29 cellular contexts compared by ENCODE assay signal in the genomic region with DNA sequence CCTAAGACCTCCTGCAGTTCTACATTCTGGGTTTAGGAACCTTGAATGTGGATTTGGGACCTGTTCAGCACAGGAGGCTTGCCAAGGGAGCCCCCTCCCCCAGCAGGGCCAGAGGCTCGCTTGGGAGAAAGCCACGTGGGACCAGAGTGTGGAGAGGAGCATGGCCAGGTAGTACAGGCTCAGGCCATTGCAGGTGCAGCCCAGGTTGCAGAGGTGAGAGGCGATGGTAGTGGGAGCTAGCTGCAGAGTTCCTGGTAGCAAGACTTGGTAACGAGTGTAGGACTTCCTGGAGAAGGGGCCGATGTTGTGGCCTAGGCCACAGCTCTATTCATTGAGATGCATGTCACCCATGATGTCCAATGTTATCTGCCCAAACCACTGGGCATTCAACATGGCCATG. TPM values are rescaled to one million over a fixed set of nuclear protein-coding genes. Genes with fewer than 3 reads are reported as not detected.
DNase-seq lines count a peak whose midpoint lies in the region; ATAC-seq and TF ChIP-seq lines count a peak whose summit lies in the region.
"Had no signal": no experiment of that assay in that cellular context is flagged by ENCODE, and none has a peak within 500 bp of the region (broad histone marks: within the 10 kb centered on the region; RNA-seq: fewer than 3 reads in every experiment).

No MANE protein-coding gene starts in this region.

- H3K56ac ChIP-seq in H9 (ENCODE audit: insufficient read length, low read depth, low read length) = no peak overlapping the region

- H2BK5ac ChIP-seq in H9 (ENCODE audit: insufficient read length, low read length) = no peak overlapping the region

- intact Hi-C loops in activated T-helper 1 cell treated with anti-CD3 and anti-CD28 coated beads, Interleukin-12 subunit alpha, Interleukin-12 subunit beta, Interleukin-2, Interleukin-4 antibody, amounts not matched to agents 30 ng/mL and 10 ng/mL and 1 ng/mL, durations not matched to agents 14 hours and 24 hours and 36 hours (cut with micrococcal nuclease) = no loop called here

- WGBS in H9 (ENCODE audit: extremely low coverage, insufficient read length, low lambda C conversion rate) = no CpG with 5 or more reads among the region's 5 CpGs

- no peak overlapping the region for H3K27ac ChIP-seq in H9 (ENCODE audit: insufficient read length, low read depth, low read length)
- H3K27ac ChIP-seq: C4-2B, PC-9, SJSA1 had no signal

- H2AFZ ChIP-seq in H9 (ENCODE audit: low read length) = no peak overlapping the region
- H2AFZ ChIP-seq: PC-9 had no signal

- no peaks in the 10 kb centered on the region for H3K27me3 ChIP-seq in H9 (ENCODE audit: insufficient read depth, low read length)
- H3K27me3 ChIP-seq: SJSA1 had no signal

- no peak overlapping the region for H3K4me2 ChIP-seq in H9 (ENCODE audit: insufficient read depth, insufficient read length, low read length)
- H3K4me2 ChIP-seq: PC-9 had no signal

- H4K20me1 ChIP-seq in H9 (ENCODE audit: control insufficient read depth, insufficient read depth, insufficient read length) = no peaks in the 10 kb centered on the region

- H3K27ac Mint-ChIP-seq in H9 = peak overlapping the region in 2 of 3 experiments; percentile 48 to 90; a peak in 3 of 7 replicates
- H3K27ac Mint-ChIP-seq in activated T-helper 1 cell treated with anti-CD3 and anti-CD28 coated beads, Interleukin-12 subunit alpha, Interleukin-12 subunit beta, Interleukin-2, Interleukin-4 antibody, amounts not matched to agents 30 ng/mL and 10 ng/mL and 1 ng/mL, durations not matched to agents 14 hours and 24 hours and 36 hours = peak overlapping the region; percentile 21
- H3K27ac Mint-ChIP-seq: B cell; CD8-positive, alpha-beta T cell had no signal

- no peak overlapping the region for H3K9ac ChIP-seq in H9 (ENCODE audit: extremely low read depth, insufficient read length, low read length)

- no peak overlapping the region for H2BK12ac ChIP-seq in H9 (ENCODE audit: insufficient read length, low read depth, low read length)

- peak; percentile 10 for ATAC-seq in left lobe of liver
- no peak for ATAC-seq in HG03439 (IDR thresholded peaks at IDR 0.05; ENCODE audit: unreplicated experiment)
- ATAC-seq: CD8-positive, alpha-beta T cell had no signal

- no peak overlapping the region for H3K4ac ChIP-seq in H9 (ENCODE audit: low read depth, low read length)

- no peak overlapping the region for H4K5ac ChIP-seq in H9 (ENCODE audit: insufficient read length, low read depth, low read length)

- no peak overlapping the region for H3K14ac ChIP-seq in H9 (ENCODE audit: insufficient read depth, low read length)

- H2BK20ac ChIP-seq in H9 (ENCODE audit: low read depth, low read length, poor library complexity, severe bottlenecking) = no peak overlapping the region

- DNase-seq in H9 (no peak), left lobe of liver (ENCODE audit: low spot score) (no peak), KG1 (lab: John Stamatoyannopoulos, UW) (no peak), NCI-H69 (lab: John Stamatoyannopoulos, UW) (no peak)
- no peak for DNase-seq in activated T-helper 1 cell treated with anti-CD3 and anti-CD28 coated beads, Interleukin-12 subunit alpha, Interleukin-12 subunit beta, Interleukin-2, Interleukin-4 antibody, amounts not matched to agents 30 ng/mL and 10 ng/mL and 1 ng/mL, durations not matched to agents 14 hours and 24 hours and 36 hours (ENCODE audit: low spot score)
- no peak for DNase-seq in activated effector memory CD4-positive, alpha-beta T cell treated with Interleukin-2 at 50 U/mL for 16 hours
- DNase-seq: Caco-2; CD8-positive, alpha-beta T cell; DMS 273 treated with DMSO at 0.1 percent for 48 hours; DMS79; EL; GDM1; HCEC 1CT; MV-4-11; NCI-H1105; NCI-H1436 treated with DMSO at 0.1 percent for 48 hours; NCI-H187 treated with DMSO at 0.1 percent for 48 hours; NCI-H2107; NCI-H524; NCI-H774; PC-9; Right ventricle myocardium superior had no signal

- peaks cover 0 to 3% of the 10 kb centered on the region in 2 experiments; a peak in 2 of 5 replicates for H3K9me3 Mint-ChIP-seq in H9
- H3K9me3 Mint-ChIP-seq in activated T-helper 1 cell treated with anti-CD3 and anti-CD28 coated beads, Interleukin-12 subunit alpha, Interleukin-12 subunit beta, Interleukin-2, Interleukin-4 antibody, amounts not matched to agents 30 ng/mL and 10 ng/mL and 1 ng/mL, durations not matched to agents 14 hours and 24 hours and 36 hours = no peaks in the 10 kb centered on the region
- H3K9me3 Mint-ChIP-seq: CD8-positive, alpha-beta T cell had no signal

- no peak overlapping the region for H4K91ac ChIP-seq in H9 (ENCODE audit: insufficient read length, low read depth, low read length)

- no peak overlapping the region for H3K23ac ChIP-seq in H9 (ENCODE audit: insufficient read length, low read depth, low read length)

- no peak for TF ChIP-seq CTCF in H9 (conservative IDR thresholded peaks at IDR 0.05)

- peaks cover 12 to 38% (median 28%) of the 10 kb centered on the region in 3 experiments; a peak in 6 of 7 replicates for H3K36me3 Mint-ChIP-seq in H9 (ENCODE audit: insufficient read depth in 1 of 3, low read depth in 3 of 3)
- H3K36me3 Mint-ChIP-seq in activated T-helper 1 cell treated with anti-CD3 and anti-CD28 coated beads, Interleukin-12 subunit alpha, Interleukin-12 subunit beta, Interleukin-2, Interleukin-4 antibody, amounts not matched to agents 30 ng/mL and 10 ng/mL and 1 ng/mL, durations not matched to agents 14 hours and 24 hours and 36 hours (ENCODE audit: low read depth) = peaks cover 11% of the 10 kb centered on the region

- 0 out of 4 replicates have a peak, but pooled peaks cover 0 to 3% of the 10 kb centered on the region in 2 experiments for H3K4me1 Mint-ChIP-seq in H9
- no peaks in the 10 kb centered on the region for H3K4me1 Mint-ChIP-seq in activated T-helper 1 cell treated with anti-CD3 and anti-CD28 coated beads, Interleukin-12 subunit alpha, Interleukin-12 subunit beta, Interleukin-2, Interleukin-4 antibody, amounts not matched to agents 30 ng/mL and 10 ng/mL and 1 ng/mL, durations not matched to agents 14 hours and 24 hours and 36 hours (ENCODE audit: low read depth)
- H3K4me1 Mint-ChIP-seq: B cell had no signal

- H3K27me3 Mint-ChIP-seq in H9 (ENCODE audit: low read depth) = peaks cover 2% of the 10 kb centered on the region; the same call in 1 of the 2 replicates
- H3K27me3 Mint-ChIP-seq in activated T-helper 1 cell treated with anti-CD3 and anti-CD28 coated beads, Interleukin-12 subunit alpha, Interleukin-12 subunit beta, Interleukin-2, Interleukin-4 antibody, amounts not matched to agents 30 ng/mL and 10 ng/mL and 1 ng/mL, durations not matched to agents 14 hours and 24 hours and 36 hours (ENCODE audit: insufficient read depth) = peaks cover under 1% of the 10 kb centered on the region
- H3K27me3 Mint-ChIP-seq: B cell had no signal

- H3T11ph ChIP-seq in H9 (ENCODE audit: low read length) = no peak overlapping the region

- no peaks in the 10 kb centered on the region for H3K23me2 ChIP-seq in H9 (ENCODE audit: insufficient read length, low read depth, low read length, poor library complexity, severe bottlenecking)

- H3K9me3 ChIP-seq in H9 (ENCODE audit: control insufficient read depth, low read depth, low read length) = no peaks in the 10 kb centered on the region
- H3K9me3 ChIP-seq: Caco-2, SJSA1 had no signal

- no peak overlapping the region for H2AK5ac ChIP-seq in H9 (ENCODE audit: insufficient read length, low read length)

- H2BK120ac ChIP-seq in H9 (ENCODE audit: low read depth, low read length, poor library complexity, severe bottlenecking) = no peak overlapping the region

- no peak overlapping the region for H4K8ac ChIP-seq in H9 (replicated peaks; ENCODE audit: insufficient read length, low read depth, low read length)

- no peaks in the 10 kb centered on the region for H3K79me1 ChIP-seq in H9 (ENCODE audit: insufficient read depth, low read depth, low read length, poor library complexity, severe bottlenecking)

- no peaks in the 10 kb centered on the region for H3K4me1 ChIP-seq in H9 (ENCODE audit: insufficient read depth, low read length)
- H3K4me1 ChIP-seq: Caco-2, SJSA1 had no signal

- no peak overlapping the region for H3K18ac ChIP-seq in H9 (ENCODE audit: insufficient read length, low read depth, low read length)

- H3K79me2 ChIP-seq in H9 (ENCODE audit: insufficient read depth, low read length) = no peaks in the 10 kb centered on the region

- H3K4me3 Mint-ChIP-seq in H9 = no peak overlapping the region
- no peak overlapping the region for H3K4me3 Mint-ChIP-seq in activated T-helper 1 cell treated with anti-CD3 and anti-CD28 coated beads, Interleukin-12 subunit alpha, Interleukin-12 subunit beta, Interleukin-2, Interleukin-4 antibody, amounts not matched to agents 30 ng/mL and 10 ng/mL and 1 ng/mL, durations not matched to agents 14 hours and 24 hours and 36 hours
- H3K4me3 Mint-ChIP-seq: B cell; CD8-positive, alpha-beta T cell had no signal

- H2BK15ac ChIP-seq in H9 (ENCODE audit: low read depth, low read length) = no peak overlapping the region

RNA-seq across cellular contexts. Expression of gene PARS2, which starts 20.5 kb away (rescaled TPM):
- total RNA-seq in H9 (2021) (10.2 and 10.6 TPM in 2 replicates), left lobe of liver (4.3 TPM)
- 5.9 and 6.7 TPM in 2 replicates for total RNA-seq in activated T-helper 1 cell treated with anti-CD3 and anti-CD28 coated beads, Interleukin-12 subunit alpha, Interleukin-12 subunit beta, Interleukin-2, Interleukin-4 antibody, amounts not matched to agents 30 ng/mL and 10 ng/mL and 1 ng/mL, durations not matched to agents 14 hours and 24 hours and 36 hours
- total RNA-seq: CD8-positive, alpha-beta T cell had no signal

RNA-seq across cellular contexts. Expression of gene TTC4, which starts 28.2 kb away (rescaled TPM):
- total RNA-seq in H9 (2021) (30.0 and 30.8 TPM in 2 replicates), left lobe of liver (8.3 TPM)
- 43.7 TPM in 2 replicates for total RNA-seq in activated T-helper 1 cell treated with anti-CD3 and anti-CD28 coated beads, Interleukin-12 subunit alpha, Interleukin-12 subunit beta, Interleukin-2, Interleukin-4 antibody, amounts not matched to agents 30 ng/mL and 10 ng/mL and 1 ng/mL, durations not matched to agents 14 hours and 24 hours and 36 hours

RNA-seq across cellular contexts. Expression of gene TTC22, which starts 57.3 kb away (rescaled TPM):
- total RNA-seq in H9 (2021) (0.55 and 0.59 TPM in 2 replicates), left lobe of liver (4.4 TPM)
- 2.2 and 2.3 TPM in 2 replicates for total RNA-seq in activated T-helper 1 cell treated with anti-CD3 and anti-CD28 coated beads, Interleukin-12 subunit alpha, Interleukin-12 subunit beta, Interleukin-2, Interleukin-4 antibody, amounts not matched to agents 30 ng/mL and 10 ng/mL and 1 ng/mL, durations not matched to agents 14 hours and 24 hours and 36 hours
- total RNA-seq: A673, LHCN-M2, Right ventricle myocardium superior, RPMI7951, SJSA1 had no signal
